ENCODE assay signal across 18 cellular contexts in the genomic region with DNA sequence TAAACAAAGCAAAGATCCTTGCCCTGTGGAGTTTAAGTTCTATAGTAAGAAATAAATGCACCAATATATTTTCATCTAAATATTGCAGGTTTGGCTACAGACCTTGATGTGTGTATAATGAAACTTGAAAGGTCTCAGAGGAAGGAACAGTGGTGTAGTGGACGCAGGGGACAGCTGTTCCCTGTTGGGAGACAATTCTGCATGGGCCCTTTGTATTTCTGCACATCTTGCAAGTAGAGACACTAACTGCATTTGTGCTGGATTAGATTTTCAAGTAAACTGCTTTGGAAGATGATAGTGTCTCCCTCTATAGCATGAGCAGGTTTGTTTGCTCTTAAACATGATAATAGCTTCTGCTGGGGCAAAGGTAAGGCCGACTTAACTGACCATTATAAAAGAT. TPM values are rescaled to one million over a fixed set of nuclear protein-coding genes. Genes with fewer than 3 reads are reported as not detected.
DNase-seq lines count a peak whose midpoint lies in the region; ATAC-seq, FAIRE-seq and TF ChIP-seq lines count a peak whose summit lies in the region.
"Had no signal": no experiment of that assay in that cellular context is flagged by ENCODE, and none has a peak within 500 bp of the region (broad histone marks: within the 10 kb centered on the region; RNA-seq: fewer than 3 reads in every experiment).

No MANE protein-coding gene starts in this region.

- H3K36me3 ChIP-seq in MM.1S (replicated peaks; ENCODE audit: insufficient read depth, low read length), result no peaks in the 10 kb centered on the region
- H3K36me3 ChIP-seq: neutrophil, sigmoid colon had no signal

- CTCF ChIA-PET in activated CD4-positive, alpha-beta memory T cell treated with anti-CD3 and anti-CD28 coated beads for 36 hours (lab: Charles Lee), result no interaction called here

- H3K4me1 ChIP-seq in MM.1S (ENCODE audit: low read length), result no peaks in the 10 kb centered on the region

- H3K9me2 ChIP-seq in MM.1S (replicated peaks; ENCODE audit: insufficient read depth, low read length), result no peaks in the 10 kb centered on the region

- FAIRE-seq in GM12891 (lab: Jason Lieb, UNC), result no peak
- FAIRE-seq: bronchial epithelial cell had no signal

- H3K9ac ChIP-seq in MM.1S (ENCODE audit: low read length), result no peak overlapping the region

- peaks cover 68% of the 10 kb centered on the region for H3K36me3 Mint-ChIP-seq in stimulated activated naive CD8-positive, alpha-beta T cell treated with anti-CD3 and anti-CD28 coated beads, Interleukin-15, Interleukin-2, amounts not matched to agents 100 ng/mL and 50 ng/mL, for 24 hours (ENCODE audit: low read depth)
- H3K36me3 Mint-ChIP-seq in activated CD4-positive, alpha-beta memory T cell treated with anti-CD3 and anti-CD28 coated beads for 36 hours, result peaks cover 15% of the 10 kb centered on the region
- peaks cover 0 to 4% (median 0%) of the 10 kb centered on the region in 3 donors for H3K36me3 Mint-ChIP-seq in immature natural killer cell
- H3K36me3 Mint-ChIP-seq: memory B cell had no signal

- intact Hi-C loops in activated CD4-positive, alpha-beta memory T cell treated with anti-CD3 and anti-CD28 coated beads for 36 hours (cut with micrococcal nuclease), result loop anchor here (1.0 kb wide), 5 partner anchors 14 to 257 kb away; no protein-coding TSS in a partner anchor

- H3K9me3 Mint-ChIP-seq in stimulated activated naive CD8-positive, alpha-beta T cell treated with anti-CD3 and anti-CD28 coated beads, Interleukin-15, Interleukin-2, amounts not matched to agents 100 ng/mL and 50 ng/mL, for 24 hours, result no peaks in the 10 kb centered on the region
- H3K9me3 Mint-ChIP-seq in activated CD4-positive, alpha-beta memory T cell treated with anti-CD3 and anti-CD28 coated beads for 36 hours, result no peaks in the 10 kb centered on the region
- no peaks in the 10 kb centered on the region for H3K9me3 Mint-ChIP-seq in immature natural killer cell
- H3K9me3 Mint-ChIP-seq: memory B cell had no signal

- peak overlapping the region; percentile 60 for H3K4me3 Mint-ChIP-seq in stimulated activated naive CD8-positive, alpha-beta T cell treated with anti-CD3 and anti-CD28 coated beads, Interleukin-15, Interleukin-2, amounts not matched to agents 100 ng/mL and 50 ng/mL, for 24 hours
- peak overlapping the region; percentile 16 for H3K4me3 Mint-ChIP-seq in activated CD4-positive, alpha-beta memory T cell treated with anti-CD3 and anti-CD28 coated beads for 36 hours
- no peak overlapping the region for H3K4me3 Mint-ChIP-seq in immature natural killer cell
- H3K4me3 Mint-ChIP-seq: memory B cell had no signal

- no peaks in the 10 kb centered on the region for H3K9me3 ChIP-seq in MM.1S (replicated peaks; ENCODE audit: insufficient read depth, low read length)
- H3K9me3 ChIP-seq: neutrophil, sigmoid colon had no signal

- H3K4me3 ChIP-seq in MM.1S (ENCODE audit: low read length), result no peak overlapping the region
- H3K4me3 ChIP-seq: sigmoid colon had no signal

- H3K4me1 Mint-ChIP-seq in stimulated activated naive CD8-positive, alpha-beta T cell treated with anti-CD3 and anti-CD28 coated beads, Interleukin-15, Interleukin-2, amounts not matched to agents 100 ng/mL and 50 ng/mL, for 24 hours (ENCODE audit: low read depth), result peaks cover 97% of the 10 kb centered on the region
- H3K4me1 Mint-ChIP-seq in activated CD4-positive, alpha-beta memory T cell treated with anti-CD3 and anti-CD28 coated beads for 36 hours (ENCODE audit: low read depth), result peaks cover 92% of the 10 kb centered on the region
- H3K4me1 Mint-ChIP-seq in immature natural killer cell, result peaks cover 34 to 56% of the 10 kb centered on the region in 2 donors

- H2AFZ ChIP-seq in MM.1S (ENCODE audit: low read length), result no peak overlapping the region

- no peak overlapping the region for H3K4me2 ChIP-seq in MM.1S (ENCODE audit: low read depth, low read length)

- H3K27me3 Mint-ChIP-seq in stimulated activated naive CD8-positive, alpha-beta T cell treated with anti-CD3 and anti-CD28 coated beads, Interleukin-15, Interleukin-2, amounts not matched to agents 100 ng/mL and 50 ng/mL, for 24 hours, result no peaks in the 10 kb centered on the region
- no peaks in the 10 kb centered on the region for H3K27me3 Mint-ChIP-seq in activated CD4-positive, alpha-beta memory T cell treated with anti-CD3 and anti-CD28 coated beads for 36 hours
- peaks cover 0 to 1% (median 0%) of the 10 kb centered on the region in 3 donors for H3K27me3 Mint-ChIP-seq in immature natural killer cell (ENCODE audit: low read depth in 3 of 3)
- H3K27me3 Mint-ChIP-seq: memory B cell had no signal

- peak overlapping the region; percentile 99 for H3K27ac Mint-ChIP-seq in stimulated activated naive CD8-positive, alpha-beta T cell treated with anti-CD3 and anti-CD28 coated beads, Interleukin-15, Interleukin-2, amounts not matched to agents 100 ng/mL and 50 ng/mL, for 24 hours
- H3K27ac Mint-ChIP-seq in activated CD4-positive, alpha-beta memory T cell treated with anti-CD3 and anti-CD28 coated beads for 36 hours, result peak overlapping the region; percentile 96
- H3K27ac Mint-ChIP-seq in immature natural killer cell, result peak overlapping the region; percentile 23 to 75 (median 56)
- H3K27ac Mint-ChIP-seq: memory B cell had no signal

- POLR2A ChIA-PET in activated CD4-positive, alpha-beta memory T cell treated with anti-CD3 and anti-CD28 coated beads for 36 hours (lab: Charles Lee), result interaction anchor here (0.8 to 7.8 kb wide), 5 partner anchors 12 to 84 kb away, joined by 3 to 85 read pairs (median 4); no protein-coding TSS in a partner anchor

- no peaks in the 10 kb centered on the region for H4K20me1 ChIP-seq in MM.1S (ENCODE audit: insufficient read depth, low read length)

- TF ChIP-seq CTCF in MM.1S (IDR thresholded peaks at IDR 0.05; ENCODE audit: low read length), result no peak

- no peak for ATAC-seq in stimulated activated naive CD8-positive, alpha-beta T cell treated with anti-CD3 and anti-CD28 coated beads, Interleukin-15, Interleukin-2, amounts not matched to agents 100 U/mL and 50 U/mL, for 24 hours
- no peak for ATAC-seq in GM18520 (IDR thresholded peaks at IDR 0.05; ENCODE audit: unreplicated experiment)

- H3K27ac ChIP-seq in MM.1S (ENCODE audit: low read length), result no peak overlapping the region
- H3K27ac ChIP-seq: HL-60, neutrophil, sigmoid colon had no signal

- no peaks in the 10 kb centered on the region for H3F3A ChIP-seq in MM.1S (ENCODE audit: insufficient read depth, low read length)

- H3K79me2 ChIP-seq in MM.1S (ENCODE audit: low read length), result peaks cover 58% of the 10 kb centered on the region

- H3K27me3 ChIP-seq in MM.1S (replicated peaks; ENCODE audit: insufficient read depth, low read length), result no peaks in the 10 kb centered on the region
- H3K27me3 ChIP-seq: neutrophil, sigmoid colon had no signal

- no peak for DNase-seq in stimulated activated naive CD8-positive, alpha-beta T cell treated with anti-CD3 and anti-CD28 coated beads, Interleukin-15, Interleukin-2, amounts not matched to agents 100 U/mL and 50 U/mL, for 24 hours
- DNase-seq in activated CD4-positive, alpha-beta memory T cell treated with anti-CD3 and anti-CD28 coated beads for 36 hours, result no peak
- DNase-seq in immature natural killer cell, result no peak
- DNase-seq in MM.1S, result no peak
- DNase-seq in GM12891 (ENCODE audit: insufficient read length, low spot score), result no peak
- DNase-seq in germinal center (ENCODE audit: low spot score), result no peak
- DNase-seq: activated CD4-positive, CD25-positive, alpha-beta regulatory T cell treated with anti-CD3 and anti-CD28 coated beads, Interleukin-2, amount 50 U/mL, for 72 hours; activated effector memory CD4-positive, alpha-beta T cell treated with Interleukin-2 at 50 U/mL for 16 hours; Kasumi-1; NCI-H510A; sigmoid colon; stimulated activated CD4-positive, alpha-beta T cell treated with anti-CD3 and anti-CD28 coated beads, Interleukin-4, amount 100 ng/mL, for 1 hour had no signal

- no peak for TF ChIP-seq POLR2A in GM12891 (IDR thresholded peaks at IDR 0.05; ENCODE audit: low read depth, low read length)

TF ChIP-seq in GM12891, 5 proteins besides CTCF, POLR2A, EP300 and RAD21:
- TF ChIP-seq TAF1 (IDR thresholded peaks at IDR 0.05; ENCODE audit: low read depth, low read length) (no peak), POU2F2 (IDR thresholded peaks at IDR 0.05; ENCODE audit: low read depth, low read length) (no peak), SPI1 (IDR thresholded peaks at IDR 0.05; ENCODE audit: low read depth, low read length) (no peak), POLR2AphosphoS5 (IDR thresholded peaks at IDR 0.05; ENCODE audit: low read depth, low read length) (no peak), PAX5 (IDR thresholded peaks at IDR 0.05; ENCODE audit: insufficient read depth, low read length, severe bottlenecking) (no peak)

RNA-seq across cellular contexts. Expression of a gene that starts 57.5 kb away (rescaled TPM):
- 10 to 100 TPM; 21.7 to 25.5 TPM for total RNA-seq in activated CD4-positive, alpha-beta memory T cell treated with anti-CD3 and anti-CD28 coated beads for 36 hours
- 10 to 100 TPM in 2 of 3 donors, 1 to 10 TPM in 1; 7.4 to 20.5 (median 19.4) TPM for polyA plus RNA-seq in immature natural killer cell
- 17.2 TPM for polyA plus RNA-seq in GM12891 (2012; ENCODE audit: low read depth, missing spikeins)

Comparison
In these comparisons a context has a peak if more than half of its experiments do, and no peak if none do; other contexts are left out.
1. H3K4me3 Mint-ChIP-seq: peak in stimulated activated naive CD8-positive, alpha-beta T cell treated with anti-CD3 and anti-CD28 coated beads, Interleukin-15, Interleukin-2, amounts not matched to agents 100 ng/mL and 50 ng/mL, for 24 hours (single experiment) and activated CD4-positive, alpha-beta memory T cell treated with anti-CD3 and anti-CD28 coated beads for 36 hours (single experiment); none in immature natural killer cell (0 of 5).
2. Peak in every context shown above with its lines, with median percentiles within 50 percentile points of each other: H3K27ac Mint-ChIP-seq.